In genomic region chr22:38858492-38858891, GRCh38 we compare ENCODE assay signal across 1 cellular context.
TF ChIP-seq lines count a peak whose summit lies in the region.

No MANE protein-coding gene starts in this region.

TF ChIP-seq in HepG2, 621 proteins besides CTCF, POLR2A, EP300 and RAD21 (continued from another document):
- TF ChIP-seq ZNF687 (CRISPR knock-in tag; IDR thresholded peaks at IDR 0.05): peak; percentile 69
- TF ChIP-seq, protein P1, sequence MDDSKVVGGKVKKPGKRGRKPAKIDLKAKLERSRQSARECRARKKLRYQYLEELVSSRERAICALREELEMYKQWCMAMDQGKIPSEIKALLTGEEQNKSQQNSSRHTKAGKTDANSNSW (CRISPR knock-in tag; IDR thresholded peaks at IDR 0.05; ENCODE audit: borderline replicate concordance): no peak
- TF ChIP-seq, protein P2, sequence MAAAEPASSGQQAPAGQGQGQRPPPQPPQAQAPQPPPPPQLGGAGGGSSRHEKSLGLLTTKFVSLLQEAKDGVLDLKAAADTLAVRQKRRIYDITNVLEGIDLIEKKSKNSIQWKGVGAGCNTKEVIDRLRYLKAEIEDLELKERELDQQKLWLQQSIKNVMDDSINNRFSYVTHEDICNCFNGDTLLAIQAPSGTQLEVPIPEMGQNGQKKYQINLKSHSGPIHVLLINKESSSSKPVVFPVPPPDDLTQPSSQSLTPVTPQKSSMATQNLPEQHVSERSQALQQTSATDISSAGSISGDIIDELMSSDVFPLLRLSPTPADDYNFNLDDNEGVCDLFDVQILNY (CRISPR knock-in tag; conservative IDR thresholded peaks at IDR 0.05): no peak
- TF ChIP-seq ATF7-NPFF (CRISPR knock-in tag; IDR thresholded peaks at IDR 0.05; ENCODE audit: low read depth): 0 out of 2 replicates have a peak, but pooled peaks have one; percentile 26
- TF ChIP-seq ZKSCAN5 (CRISPR knock-in tag; IDR thresholded peaks at IDR 0.05): no peak
- TF ChIP-seq RARA (CRISPR knock-in tag; IDR thresholded peaks at IDR 0.05): peak; percentile 25; the same call in 1 of the 2 replicates
- TF ChIP-seq FOXK2 (IDR thresholded peaks at IDR 0.05): no peak
- TF ChIP-seq NR2F1 (CRISPR knock-in tag; IDR thresholded peaks at IDR 0.05): no peak
- no peak for TF ChIP-seq JUN (CRISPR knock-in tag; IDR thresholded peaks at IDR 0.05)
- 0 out of 2 replicates have a peak, but pooled peaks have one; percentile 6 for TF ChIP-seq FOXA3 (CRISPR knock-in tag; IDR thresholded peaks at IDR 0.05)
- no peak for TF ChIP-seq PRMT3 (CRISPR knock-in tag; IDR thresholded peaks at IDR 0.05; ENCODE audit: borderline replicate concordance, low read depth)
- peak; percentile 17; the same call in 1 of the 2 replicates for TF ChIP-seq SOX5 (CRISPR knock-in tag; IDR thresholded peaks at IDR 0.05; ENCODE audit: borderline replicate concordance)
- TF ChIP-seq, protein P3, sequence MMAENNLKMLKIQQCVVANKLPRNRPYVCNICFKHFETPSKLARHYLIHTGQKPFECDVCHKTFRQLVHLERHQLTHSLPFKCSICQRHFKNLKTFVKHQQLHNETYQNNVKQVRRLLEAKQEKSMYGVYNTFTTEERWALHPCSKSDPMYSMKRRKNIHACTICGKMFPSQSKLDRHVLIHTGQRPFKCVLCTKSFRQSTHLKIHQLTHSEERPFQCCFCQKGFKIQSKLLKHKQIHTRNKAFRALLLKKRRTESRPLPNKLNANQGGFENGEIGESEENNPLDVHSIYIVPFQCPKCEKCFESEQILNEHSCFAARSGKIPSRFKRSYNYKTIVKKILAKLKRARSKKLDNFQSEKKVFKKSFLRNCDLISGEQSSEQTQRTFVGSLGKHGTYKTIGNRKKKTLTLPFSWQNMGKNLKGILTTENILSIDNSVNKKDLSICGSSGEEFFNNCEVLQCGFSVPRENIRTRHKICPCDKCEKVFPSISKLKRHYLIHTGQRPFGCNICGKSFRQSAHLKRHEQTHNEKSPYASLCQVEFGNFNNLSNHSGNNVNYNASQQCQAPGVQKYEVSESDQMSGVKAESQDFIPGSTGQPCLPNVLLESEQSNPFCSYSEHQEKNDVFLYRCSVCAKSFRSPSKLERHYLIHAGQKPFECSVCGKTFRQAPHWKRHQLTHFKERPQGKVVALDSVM (CRISPR knock-in tag; IDR thresholded peaks at IDR 0.05): peak; percentile 81
- no peak for TF ChIP-seq KLF9 (CRISPR knock-in tag; IDR thresholded peaks at IDR 0.05; ENCODE audit: low read depth)
- TF ChIP-seq, protein P4, sequence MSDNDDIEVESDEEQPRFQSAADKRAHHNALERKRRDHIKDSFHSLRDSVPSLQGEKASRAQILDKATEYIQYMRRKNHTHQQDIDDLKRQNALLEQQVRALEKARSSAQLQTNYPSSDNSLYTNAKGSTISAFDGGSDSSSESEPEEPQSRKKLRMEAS (IDR thresholded peaks at IDR 0.05): peak; percentile 40; the same call in 1 of the 2 replicates
- 0 out of 2 replicates have a peak, but pooled peaks have one; percentile 42 for TF ChIP-seq PHF21A (CRISPR knock-in tag; IDR thresholded peaks at IDR 0.05)
- no peak for TF ChIP-seq SRY (CRISPR knock-in tag; IDR thresholded peaks at IDR 0.05)
- no peak for TF ChIP-seq GTF3A (CRISPR knock-in tag; conservative IDR thresholded peaks at IDR 0.05)
- TF ChIP-seq SALL2 (CRISPR knock-in tag; IDR thresholded peaks at IDR 0.05): no peak
- peak; percentile 72 for TF ChIP-seq ZFX (CRISPR knock-in tag; IDR thresholded peaks at IDR 0.05; ENCODE audit: low read depth)
- TF ChIP-seq ESRRA (CRISPR knock-in tag; IDR thresholded peaks at IDR 0.05; ENCODE audit: low read depth): 0 out of 2 replicates have a peak, but pooled peaks have one; percentile 30
- 0 out of 2 replicates have a peak, but pooled peaks have one; percentile 26 for TF ChIP-seq MTA1 (CRISPR knock-in tag; IDR thresholded peaks at IDR 0.05; ENCODE audit: borderline replicate concordance)
- TF ChIP-seq, protein P5, sequence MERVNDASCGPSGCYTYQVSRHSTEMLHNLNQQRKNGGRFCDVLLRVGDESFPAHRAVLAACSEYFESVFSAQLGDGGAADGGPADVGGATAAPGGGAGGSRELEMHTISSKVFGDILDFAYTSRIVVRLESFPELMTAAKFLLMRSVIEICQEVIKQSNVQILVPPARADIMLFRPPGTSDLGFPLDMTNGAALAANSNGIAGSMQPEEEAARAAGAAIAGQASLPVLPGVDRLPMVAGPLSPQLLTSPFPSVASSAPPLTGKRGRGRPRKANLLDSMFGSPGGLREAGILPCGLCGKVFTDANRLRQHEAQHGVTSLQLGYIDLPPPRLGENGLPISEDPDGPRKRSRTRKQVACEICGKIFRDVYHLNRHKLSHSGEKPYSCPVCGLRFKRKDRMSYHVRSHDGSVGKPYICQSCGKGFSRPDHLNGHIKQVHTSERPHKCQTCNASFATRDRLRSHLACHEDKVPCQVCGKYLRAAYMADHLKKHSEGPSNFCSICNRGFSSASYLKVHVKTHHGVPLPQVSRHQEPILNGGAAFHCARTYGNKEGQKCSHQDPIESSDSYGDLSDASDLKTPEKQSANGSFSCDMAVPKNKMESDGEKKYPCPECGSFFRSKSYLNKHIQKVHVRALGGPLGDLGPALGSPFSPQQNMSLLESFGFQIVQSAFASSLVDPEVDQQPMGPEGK (CRISPR knock-in tag; IDR thresholded peaks at IDR 0.05): peak; percentile 61
- 0 out of 2 replicates have a peak, but pooled peaks have one; percentile 11 for TF ChIP-seq ZBTB7A (CRISPR knock-in tag; IDR thresholded peaks at IDR 0.05)
- TF ChIP-seq ZNF263 (CRISPR knock-in tag; IDR thresholded peaks at IDR 0.05): peak; percentile 45; the same call in 1 of the 2 replicates
- TF ChIP-seq ZNF337 (CRISPR knock-in tag; IDR thresholded peaks at IDR 0.05; ENCODE audit: borderline replicate concordance, low read depth): no peak
